Comparison of ENCODE assay signal across 26 cellular contexts in the genomic region with DNA sequence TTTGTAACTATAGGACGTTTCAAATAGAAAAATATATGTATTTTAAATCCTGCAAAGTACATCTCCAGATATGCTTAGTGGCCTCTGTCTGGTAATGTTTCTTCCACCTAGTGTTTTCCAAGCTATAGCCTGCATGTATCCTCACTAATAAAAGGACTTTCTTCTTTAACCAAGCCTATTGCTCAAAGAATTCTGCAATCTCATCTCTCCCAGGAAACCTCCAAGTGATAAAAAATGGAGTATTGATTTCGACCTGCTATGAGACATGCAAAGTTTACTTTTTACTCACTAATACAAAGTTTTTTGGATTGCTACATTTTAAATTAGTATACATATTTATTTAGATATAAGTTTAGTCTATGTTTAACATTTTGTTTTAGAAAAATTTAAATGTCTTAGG. TPM values are rescaled to one million over a fixed set of nuclear protein-coding genes. Genes with fewer than 3 reads are reported as not detected.
"Had no signal": no experiment of that assay in that cellular context is flagged by ENCODE, and none has a peak within 500 bp of the region (broad histone marks: within the 10 kb centered on the region; RNA-seq: fewer than 3 reads in every experiment).

No MANE protein-coding gene starts in this region.

- H3K4me1 ChIP-seq: esophagus muscularis mucosa, foreskin keratinocyte, gastroesophageal sphincter, lower lobe of right lung had no signal

- H3K27me3 ChIP-seq: dorsolateral prefrontal cortex, esophagus muscularis mucosa, foreskin keratinocyte, gastroesophageal sphincter, heart left ventricle, hepatocyte had no signal

- H3K9me3 ChIP-seq: esophagus muscularis mucosa, gastroesophageal sphincter, heart left ventricle, lower lobe of right lung, mucosa of descending colon had no signal

- H3K4me3 ChIP-seq: esophagus muscularis mucosa, gastroesophageal sphincter, heart left ventricle, hepatocyte, lower lobe of right lung, mucosa of descending colon had no signal

- H3K27ac ChIP-seq: coronary artery, esophagus muscularis mucosa, foreskin keratinocyte, gastroesophageal sphincter, heart left ventricle, hepatocyte, lower lobe of right lung had no signal

- H3K36me3 ChIP-seq: esophagus muscularis mucosa, gastroesophageal sphincter, heart left ventricle, lower lobe of right lung had no signal

- ATAC-seq: foreskin keratinocyte; gastroesophageal sphincter; heart left ventricle; left colon; left lobe of liver; left ventricle myocardium superior; lower lobe of right lung; mucosa of descending colon; naive thymus-derived CD8-positive, alpha-beta T cell had no signal

- DNase-seq: dermis blood vessel endothelial cell; dorsolateral prefrontal cortex; effector CD4-positive, alpha-beta T cell; effector memory CD4-positive, alpha-beta T cell; foreskin keratinocyte; heart left ventricle; hypothalamus; immature natural killer cell; islet precursor cell; kidney; kidney glomerular epithelial cell; left colon; left ventricle myocardium superior; lower lobe of right lung; mesenchymal stem cell; mucosa of descending colon; naive B cell; naive thymus-derived CD8-positive, alpha-beta T cell had no signal

RNA-seq across cellular contexts. Expression of gene ADGRB3, which starts 23.3 kb away (rescaled TPM):
- total RNA-seq: dermis blood vessel endothelial cell; endothelial cell of umbilical vein; foreskin keratinocyte; lung microvascular endothelial cell; naive thymus-derived CD8-positive, alpha-beta T cell had no signal
- polyA plus RNA-seq: endothelial cell of umbilical vein; fibroblast of lung; foreskin keratinocyte; immature natural killer cell; naive thymus-derived CD8-positive, alpha-beta T cell had no signal
